Comparison of ENCODE assay signal across 1 cellular context in genomic region chr1:9234223-9235122, GRCh38.
TF ChIP-seq lines count a peak whose summit lies in the region.

A gene with protein sequence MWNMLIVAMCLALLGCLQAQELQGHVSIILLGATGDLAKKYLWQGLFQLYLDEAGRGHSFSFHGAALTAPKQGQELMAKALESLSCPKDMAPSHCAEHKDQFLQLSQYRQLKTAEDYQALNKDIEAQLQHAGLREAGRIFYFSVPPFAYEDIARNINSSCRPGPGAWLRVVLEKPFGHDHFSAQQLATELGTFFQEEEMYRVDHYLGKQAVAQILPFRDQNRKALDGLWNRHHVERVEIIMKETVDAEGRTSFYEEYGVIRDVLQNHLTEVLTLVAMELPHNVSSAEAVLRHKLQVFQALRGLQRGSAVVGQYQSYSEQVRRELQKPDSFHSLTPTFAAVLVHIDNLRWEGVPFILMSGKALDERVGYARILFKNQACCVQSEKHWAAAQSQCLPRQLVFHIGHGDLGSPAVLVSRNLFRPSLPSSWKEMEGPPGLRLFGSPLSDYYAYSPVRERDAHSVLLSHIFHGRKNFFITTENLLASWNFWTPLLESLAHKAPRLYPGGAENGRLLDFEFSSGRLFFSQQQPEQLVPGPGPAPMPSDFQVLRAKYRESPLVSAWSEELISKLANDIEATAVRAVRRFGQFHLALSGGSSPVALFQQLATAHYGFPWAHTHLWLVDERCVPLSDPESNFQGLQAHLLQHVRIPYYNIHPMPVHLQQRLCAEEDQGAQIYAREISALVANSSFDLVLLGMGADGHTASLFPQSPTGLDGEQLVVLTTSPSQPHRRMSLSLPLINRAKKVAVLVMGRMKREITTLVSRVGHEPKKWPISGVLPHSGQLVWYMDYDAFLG (plus strand): TSS chr1:9234774. CDS start chr1:9244935, 10,161 bp downstream.

TF ChIP-seq in K562, 482 proteins besides CTCF, POLR2A, EP300 and RAD21 (continued from another document and continues in another):
- peak in 2 of 3 experiments; percentile 31 to 70 for TF ChIP-seq YY1 (IDR thresholded peaks at IDR 0.05; ENCODE audit: borderline replicate concordance in 1 of 3, control insufficient read depth in 1 of 3, extremely low read depth in 1 of 3, insufficient read depth in 3 of 3, insufficient read length in 1 of 3, insufficient replicate concordance in 2 of 3, low read depth in 1 of 3, low read length in 2 of 3)
- no peak; the same call in 1 of the 2 replicates for TF ChIP-seq TAF7 (tag; IDR thresholded peaks at IDR 0.05)
- peak; percentile 67; the same call in 1 of the 2 replicates for TF ChIP-seq ZBTB7A (IDR thresholded peaks at IDR 0.05; ENCODE audit: borderline replicate concordance, control insufficient read depth, low read depth, low read length)
- no peak for TF ChIP-seq TSC22D4 (tag; IDR thresholded peaks at IDR 0.05)
- no peak for TF ChIP-seq TAF15 (IDR thresholded peaks at IDR 0.05; ENCODE audit: low read depth, low read length)
- TF ChIP-seq, protein P1, sequence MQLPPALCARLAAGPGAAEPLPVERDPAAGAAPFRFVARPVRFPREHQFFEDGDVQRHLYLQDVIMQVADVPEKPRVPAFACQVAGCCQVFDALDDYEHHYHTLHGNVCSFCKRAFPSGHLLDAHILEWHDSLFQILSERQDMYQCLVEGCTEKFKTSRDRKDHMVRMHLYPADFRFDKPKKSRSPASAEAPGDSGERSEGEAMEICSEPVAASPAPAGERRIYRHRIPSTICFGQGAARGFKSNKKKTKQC (CRISPR knock-in tag; IDR thresholded peaks at IDR 0.05): peak; percentile 95
- peak; percentile 87 for TF ChIP-seq CHD4 (IDR thresholded peaks at IDR 0.05; ENCODE audit: insufficient read depth, insufficient replicate concordance, low read depth, low read length, poor library complexity, severe bottlenecking)
- no peak for TF ChIP-seq EWSR1 (IDR thresholded peaks at IDR 0.05; ENCODE audit: borderline replicate concordance, low read depth, partially characterized antibody)
- no peak for TF ChIP-seq ZNF449 (CRISPR knock-in tag; IDR thresholded peaks at IDR 0.05)
- no peak for TF ChIP-seq IFI16 (CRISPR knock-in tag; IDR thresholded peaks at IDR 0.05)
- TF ChIP-seq KDM4B (IDR thresholded peaks at IDR 0.05; ENCODE audit: borderline replicate concordance in 2 of 2, low read depth in 1 of 2): no peak
- TF ChIP-seq, protein P2, sequence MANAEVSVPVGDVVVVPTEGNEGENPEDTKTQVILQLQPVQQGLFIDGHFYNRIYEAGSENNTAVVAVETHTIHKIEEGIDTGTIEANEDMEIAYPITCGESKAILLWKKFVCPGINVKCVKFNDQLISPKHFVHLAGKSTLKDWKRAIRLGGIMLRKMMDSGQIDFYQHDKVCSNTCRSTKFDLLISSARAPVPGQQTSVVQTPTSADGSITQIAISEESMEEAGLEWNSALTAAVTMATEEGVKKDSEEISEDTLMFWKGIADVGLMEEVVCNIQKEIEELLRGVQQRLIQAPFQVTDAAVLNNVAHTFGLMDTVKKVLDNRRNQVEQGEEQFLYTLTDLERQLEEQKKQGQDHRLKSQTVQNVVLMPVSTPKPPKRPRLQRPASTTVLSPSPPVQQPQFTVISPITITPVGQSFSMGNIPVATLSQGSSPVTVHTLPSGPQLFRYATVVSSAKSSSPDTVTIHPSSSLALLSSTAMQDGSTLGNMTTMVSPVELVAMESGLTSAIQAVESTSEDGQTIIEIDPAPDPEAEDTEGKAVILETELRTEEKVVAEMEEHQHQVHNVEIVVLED (CRISPR knock-in tag; IDR thresholded peaks at IDR 0.05): peak; percentile 75
- peak; percentile 97 for TF ChIP-seq NR3C1 (CRISPR knock-in tag; IDR thresholded peaks at IDR 0.05)
- no peak for TF ChIP-seq ETV6 (IDR thresholded peaks at IDR 0.05; ENCODE audit: borderline replicate concordance in 1 of 2, low read depth in 2 of 2, low read length in 1 of 2)
- peak; percentile 93; the same call in 1 of the 2 replicates for TF ChIP-seq ETV6 (CRISPR knock-in tag; IDR thresholded peaks at IDR 0.05; ENCODE audit: borderline replicate concordance)
- TF ChIP-seq ZNF57 (CRISPR knock-in tag; IDR thresholded peaks at IDR 0.05): no peak; the same call in 1 of the 2 replicates
- peak; percentile 84; the same call in 1 of the 2 replicates for TF ChIP-seq KDM2B (CRISPR knock-in tag; IDR thresholded peaks at IDR 0.05)
- TF ChIP-seq LEF1 (IDR thresholded peaks at IDR 0.05): no peak
- TF ChIP-seq, protein P3, sequence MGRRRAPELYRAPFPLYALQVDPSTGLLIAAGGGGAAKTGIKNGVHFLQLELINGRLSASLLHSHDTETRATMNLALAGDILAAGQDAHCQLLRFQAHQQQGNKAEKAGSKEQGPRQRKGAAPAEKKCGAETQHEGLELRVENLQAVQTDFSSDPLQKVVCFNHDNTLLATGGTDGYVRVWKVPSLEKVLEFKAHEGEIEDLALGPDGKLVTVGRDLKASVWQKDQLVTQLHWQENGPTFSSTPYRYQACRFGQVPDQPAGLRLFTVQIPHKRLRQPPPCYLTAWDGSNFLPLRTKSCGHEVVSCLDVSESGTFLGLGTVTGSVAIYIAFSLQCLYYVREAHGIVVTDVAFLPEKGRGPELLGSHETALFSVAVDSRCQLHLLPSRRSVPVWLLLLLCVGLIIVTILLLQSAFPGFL (CRISPR knock-in tag; IDR thresholded peaks at IDR 0.05): no peak
- 0 out of 2 replicates have a peak, but pooled peaks have one; percentile 28 for TF ChIP-seq HSF4 (CRISPR knock-in tag; IDR thresholded peaks at IDR 0.05; ENCODE audit: borderline replicate concordance)
- peak; percentile 41; the same call in 1 of the 2 replicates for TF ChIP-seq ZBTB9 (CRISPR knock-in tag; IDR thresholded peaks at IDR 0.05)
- peak; percentile 58 for TF ChIP-seq PRDM10 (IDR thresholded peaks at IDR 0.05; ENCODE audit: partially characterized antibody)
- 0 out of 2 replicates have a peak, but pooled peaks have one; percentile 28 for TF ChIP-seq ATF4 (CRISPR knock-in tag; IDR thresholded peaks at IDR 0.05)
- peak; percentile 31; the same call in 1 of the 2 replicates for TF ChIP-seq USF1 (CRISPR knock-in tag; IDR thresholded peaks at IDR 0.05)
- no peak for TF ChIP-seq POLR2AphosphoS2 (IDR thresholded peaks at IDR 0.05; ENCODE audit: low read length)
- no peak for TF ChIP-seq ZNF507 (tag; conservative IDR thresholded peaks at IDR 0.05)
- peak; percentile 100 for TF ChIP-seq ESRRA (IDR thresholded peaks at IDR 0.05; ENCODE audit: borderline replicate concordance, low read depth)
- TF ChIP-seq SRSF9 (IDR thresholded peaks at IDR 0.05; ENCODE audit: borderline replicate concordance, low read depth, low read length): no peak
- 0 out of 2 replicates have a peak, but pooled peaks have one; percentile 8 for TF ChIP-seq AFF4 (CRISPR knock-in tag; IDR thresholded peaks at IDR 0.05)
- no peak for TF ChIP-seq SNIP1 (IDR thresholded peaks at IDR 0.05; ENCODE audit: low read depth)
- no peak for TF ChIP-seq SREBF2 (CRISPR knock-in tag; IDR thresholded peaks at IDR 0.05)
- TF ChIP-seq SMAD4 (CRISPR knock-in tag; conservative IDR thresholded peaks at IDR 0.05): peak; percentile 82
- TF ChIP-seq U2AF1 (optimal IDR thresholded peaks at IDR 0.05; ENCODE audit: low read depth, low read length): peak; percentile 37
- TF ChIP-seq ZNF830 (CRISPR knock-in tag; IDR thresholded peaks at IDR 0.05): peak; percentile 87; the same call in 1 of the 2 replicates
